Comparison of ENCODE assay signal across 8 cellular contexts in genomic region chr11:108593910-108594434, GRCh38. TPM values are rescaled to one million over a fixed set of nuclear protein-coding genes. Genes with fewer than 3 reads are reported as not detected.
DNase-seq lines count a peak whose midpoint lies in the region; ATAC-seq and TF ChIP-seq lines count a peak whose summit lies in the region.

No MANE protein-coding gene starts in this region.

- peak overlapping the region; percentile 97 for H3K4me2 ChIP-seq in neuronal stem cell (ENCODE audit: insufficient read depth, low read length, poor library complexity, severe bottlenecking)

- H2BK5ac ChIP-seq in neuronal stem cell (ENCODE audit: low read length), result no peak overlapping the region

- TF ChIP-seq POLR2A in NB4 (IDR thresholded peaks at IDR 0.05; ENCODE audit: extremely low read depth, insufficient read length), result no peak

- H3K9ac ChIP-seq in endodermal cell (ENCODE audit: extremely low read depth, low read length, poor library complexity, severe bottlenecking), result no peak overlapping the region
- no peak overlapping the region for H3K9ac ChIP-seq in neuronal stem cell (ENCODE audit: low read depth, low read length, poor library complexity)

- 0 to 29% methylated on average over 2 to 4 of the region's 5 CpGs for WGBS in endodermal cell (ENCODE audit: insufficient coverage in 1 of 2, insufficient read length in 1 of 2), 2 experiments
- WGBS in neuronal stem cell (ENCODE audit: extremely low coverage in 2 of 2, insufficient read length in 2 of 2, insufficient replicate concordance in 1 of 2), 2 donors, result no CpG with 5 or more reads among the region's 5 CpGs

- no peak overlapping the region for H4K91ac ChIP-seq in neuronal stem cell (ENCODE audit: low read depth, low read length, poor library complexity)

- peaks cover 0 to 1% of the 10 kb centered on the region in 2 donors for H3K36me3 Mint-ChIP-seq in CD14-positive monocyte
- H3K36me3 Mint-ChIP-seq in endodermal cell (ENCODE audit: low read depth), result no peaks in the 10 kb centered on the region

- H3K4me1 ChIP-seq in endodermal cell (ENCODE audit: control insufficient read depth, insufficient read depth, low read length) (peaks cover 8% of the 10 kb centered on the region), neuronal stem cell (ENCODE audit: control insufficient read depth in 2 of 2, insufficient read depth in 1 of 2, low read depth in 1 of 2, low read length in 2 of 2) (peaks cover 2 to 3% of the 10 kb centered on the region in 2 donors)

- DNase-seq in CD14-positive monocyte (ENCODE audit: low spot score) (no peak), NB4 (ENCODE audit: low read depth) (no peak), endodermal cell (no peak), neuronal stem cell (ENCODE audit: low spot score) (no peak), NCI-H2196 treated with DMSO at 0.1 percent for 48 hours (lab: John Stamatoyannopoulos, UW; ENCODE audit: unreplicated experiment) (no peak), SW 1271 (lab: John Stamatoyannopoulos, UW) (no peak), DMS153 (lab: John Stamatoyannopoulos, UW) (no peak)

- peaks cover 17% of the 10 kb centered on the region for H3K4me1 Mint-ChIP-seq in CD14-positive monocyte
- peaks cover 24% of the 10 kb centered on the region for H3K4me1 Mint-ChIP-seq in endodermal cell

- H3K27ac ChIP-seq in endodermal cell (ENCODE audit: low read depth, low read length), result no peak overlapping the region
- no peak overlapping the region for H3K27ac ChIP-seq in neuronal stem cell (replicated peaks; ENCODE audit: low read length)

- no peak for ATAC-seq in GM21786 (IDR thresholded peaks at IDR 0.05; ENCODE audit: unreplicated experiment)

- no peak overlapping the region for H2BK15ac ChIP-seq in neuronal stem cell (ENCODE audit: low read length)

- H2BK120ac ChIP-seq in neuronal stem cell (ENCODE audit: low read depth, low read length), result no peak overlapping the region

- H3K9me3 Mint-ChIP-seq in CD14-positive monocyte (peaks cover 0 to 1% (median 0%) of the 10 kb centered on the region in 7 donors), endodermal cell (no peaks in the 10 kb centered on the region)

- H3K14ac ChIP-seq in neuronal stem cell (ENCODE audit: low read length), result no peak overlapping the region

- H2BK12ac ChIP-seq in neuronal stem cell (ENCODE audit: low read length), result no peak overlapping the region

- H3K9me3 ChIP-seq in endodermal cell (ENCODE audit: control insufficient read depth, low read length) (no peaks in the 10 kb centered on the region), neuronal stem cell (replicated peaks in 1 of 2; ENCODE audit: control insufficient read depth in 2 of 2, insufficient read depth in 1 of 2, low read depth in 1 of 2, low read length in 2 of 2) (no peaks in the 10 kb centered on the region)

- H3K4me3 ChIP-seq in NB4 (ENCODE audit: low read depth, low read length) (peak overlapping the region; percentile 29), endodermal cell (ENCODE audit: low read length) (peak overlapping the region; percentile 84), neuronal stem cell (ENCODE audit: low read length in 2 of 2) (peak overlapping the region in 1 of 2 donors; percentile 42)

- TF ChIP-seq CTCF in CD14-positive monocyte (IDR thresholded peaks at IDR 0.05), result no peak
- no peak for TF ChIP-seq CTCF in NB4 (IDR thresholded peaks at IDR 0.05; ENCODE audit: low read depth, low read length)
- no peak for TF ChIP-seq CTCF in endodermal cell (conservative IDR thresholded peaks at IDR 0.05)

- no peak overlapping the region for H3K4ac ChIP-seq in neuronal stem cell (ENCODE audit: low read length)

- H3K18ac ChIP-seq in neuronal stem cell (ENCODE audit: low read length), result no peak overlapping the region

- H3K23ac ChIP-seq in neuronal stem cell (ENCODE audit: low read depth, low read length, poor library complexity), result no peak overlapping the region

- peak overlapping the region in 1 of 7 donors; percentile 18 for H3K27ac Mint-ChIP-seq in CD14-positive monocyte
- peak overlapping the region; percentile 80 for H3K27ac Mint-ChIP-seq in endodermal cell

- peak overlapping the region; percentile 90 for H2AFZ ChIP-seq in neuronal stem cell (ENCODE audit: low read length)

- H3K4me3 Mint-ChIP-seq in CD14-positive monocyte (peak overlapping the region; percentile 93 to 100), endodermal cell (peak overlapping the region; percentile 76)

- H3K27me3 Mint-ChIP-seq in CD14-positive monocyte (ENCODE audit: low read depth in 3 of 3) (peaks cover 16 to 30% (median 16%) of the 10 kb centered on the region in 3 donors), endodermal cell (ENCODE audit: insufficient read depth) (peaks cover 91% of the 10 kb centered on the region)

- intact Hi-C loops in CD14-positive monocyte (cut with micrococcal nuclease), result no loop called here

- H3K27me3 ChIP-seq in endodermal cell (ENCODE audit: control insufficient read depth, insufficient read depth, low read length, poor library complexity, severe bottlenecking) (peaks cover 38% of the 10 kb centered on the region), neuronal stem cell (ENCODE audit: control insufficient read depth in 3 of 3, insufficient read depth in 3 of 3, low read depth in 1 of 3, low read length in 3 of 3) (peaks cover 3 to 66% (median 17%) of the 10 kb centered on the region in 3 experiments)

- no peaks in the 10 kb centered on the region for H3K79me1 ChIP-seq in neuronal stem cell (ENCODE audit: low read depth, low read length)

- no peaks in the 10 kb centered on the region for H3K36me3 ChIP-seq in endodermal cell (ENCODE audit: control insufficient read depth, insufficient read depth, low read length)
- H3K36me3 ChIP-seq in neuronal stem cell (replicated peaks in 1 of 2; ENCODE audit: control insufficient read depth in 2 of 2, insufficient read depth in 2 of 2, low read length in 2 of 2), result no peaks in the 10 kb centered on the region

- H4K8ac ChIP-seq in neuronal stem cell (ENCODE audit: low read depth, low read length), result no peak overlapping the region

- H2AK5ac ChIP-seq in neuronal stem cell (ENCODE audit: low read depth, low read length), result no peak overlapping the region

RNA-seq across cellular contexts. Expression of gene EXPH5, which starts 0.4 kb away (rescaled TPM):
- polyA plus RNA-seq in CD14-positive monocyte, result under 1 TPM in 1 of 2 donors, not detected in 1; 0.17 TPM
- total RNA-seq in endodermal cell, result 1 to 10 TPM; 4.8 to 6.4 TPM
- polyA plus RNA-seq in endodermal cell (2013, experiment 1 of 2), result 0.78 TPM
- polyA plus RNA-seq in endodermal cell (2013, experiment 2 of 2), result 0.99 TPM
- 0.24 TPM for polyA plus RNA-seq in neuronal stem cell (2013, experiment 1 of 2)
- polyA plus RNA-seq in neuronal stem cell (2013, experiment 2 of 2), result 0.21 TPM
